ENCODE assay signal across 18 cellular contexts in genomic region chr9:108322326-108323098, GRCh38.
DNase-seq lines count a peak whose midpoint lies in the region; ATAC-seq and TF ChIP-seq lines count a peak whose summit lies in the region.
"Had no signal": no experiment of that assay in that cellular context is flagged by ENCODE, and none has a peak within 500 bp of the region (broad histone marks: within the 10 kb centered on the region; RNA-seq: fewer than 3 reads in every experiment).

No MANE protein-coding gene starts in this region.

- H3K4me1 ChIP-seq in RWPE2 (ENCODE audit: insufficient read depth, poor library complexity, severe bottlenecking) (peaks cover 9% of the 10 kb centered on the region), stomach (no peaks in the 10 kb centered on the region), H9 (ENCODE audit: insufficient read depth, low read length) (no peaks in the 10 kb centered on the region)

- H3K4me1 Mint-ChIP-seq in CD4-positive, alpha-beta T cell (ENCODE audit: low read depth), result no peaks in the 10 kb centered on the region
- H3K4me1 Mint-ChIP-seq in H9, result no peaks in the 10 kb centered on the region

- H3K23ac ChIP-seq in H9 (ENCODE audit: insufficient read length, low read depth, low read length), result no peak overlapping the region

- no peak overlapping the region for H3K56ac ChIP-seq in H9 (ENCODE audit: insufficient read length, low read depth, low read length)

- H3K4ac ChIP-seq in H9 (ENCODE audit: low read depth, low read length), result no peak overlapping the region

- no peaks in the 10 kb centered on the region for H3K79me2 ChIP-seq in H9 (ENCODE audit: insufficient read depth, low read length)

- H3K27ac ChIP-seq in RWPE2 (ENCODE audit: poor library complexity, severe bottlenecking) (peak overlapping the region; percentile 11), stomach (no peak overlapping the region), H9 (ENCODE audit: insufficient read length, low read depth, low read length) (no peak overlapping the region)
- H3K27ac ChIP-seq in CD4-positive, alpha-beta T cell (ENCODE audit: low read depth, low read length), result no peak overlapping the region

- H2BK20ac ChIP-seq in H9 (ENCODE audit: low read depth, low read length, poor library complexity, severe bottlenecking), result no peak overlapping the region

- H3K79me1 ChIP-seq in H9 (ENCODE audit: insufficient read depth, low read depth, low read length, poor library complexity, severe bottlenecking), result no peaks in the 10 kb centered on the region

- H4K8ac ChIP-seq in H9 (replicated peaks; ENCODE audit: insufficient read length, low read depth, low read length), result no peak overlapping the region

- peaks cover 17% of the 10 kb centered on the region for H3K9me3 Mint-ChIP-seq in CD4-positive, alpha-beta T cell
- H3K9me3 Mint-ChIP-seq in H9, result peaks cover 2 to 9% of the 10 kb centered on the region in 2 experiments; a peak in 4 of 5 replicates

- no peak overlapping the region for H3K18ac ChIP-seq in H9 (ENCODE audit: insufficient read length, low read depth, low read length)

- H3K9me3 ChIP-seq in RWPE2 (ENCODE audit: severe bottlenecking), result no peaks in the 10 kb centered on the region
- no peaks in the 10 kb centered on the region for H3K9me3 ChIP-seq in CD4-positive, alpha-beta T cell (ENCODE audit: control insufficient read depth, low read length)
- peaks cover 0 to 18% (median 4%) of the 10 kb centered on the region in 4 donors for H3K9me3 ChIP-seq in stomach
- no peaks in the 10 kb centered on the region for H3K9me3 ChIP-seq in H9 (ENCODE audit: control insufficient read depth, low read depth, low read length)

- H2AFZ ChIP-seq in H9 (ENCODE audit: low read length), result no peak overlapping the region

- TF ChIP-seq EP300 in stomach (IDR thresholded peaks at IDR 0.05), result no peak

- CTCF ChIA-PET in CD4-positive, alpha-beta T cell (lab: Charles Lee), result interaction anchor here (1.6 kb wide), 1 partner anchor 10 kb away, joined by 4 read pairs; no protein-coding TSS in a partner anchor

- no peak overlapping the region for H4K91ac ChIP-seq in H9 (ENCODE audit: insufficient read length, low read depth, low read length)

- H3K4me2 ChIP-seq in H9 (ENCODE audit: insufficient read depth, insufficient read length, low read length), result no peak overlapping the region

- no peak overlapping the region for H3K4me3 Mint-ChIP-seq in CD4-positive, alpha-beta T cell
- no peak overlapping the region for H3K4me3 Mint-ChIP-seq in H9
- H3K4me3 Mint-ChIP-seq: HFFc6 had no signal

- no peak for ATAC-seq in RWPE2 (ENCODE audit: low read depth)
- no peak for ATAC-seq in GM18909 (IDR thresholded peaks at IDR 0.05; ENCODE audit: poor library complexity, unreplicated experiment)
- no peak for ATAC-seq in CD4-positive, alpha-beta T cell (ENCODE audit: poor library complexity)
- ATAC-seq: Panc1 had no signal

- H3K36me3 ChIP-seq in RWPE2 (ENCODE audit: low read depth) (no peaks in the 10 kb centered on the region), stomach (no peaks in the 10 kb centered on the region)

- no peak overlapping the region for H4K5ac ChIP-seq in H9 (ENCODE audit: insufficient read length, low read depth, low read length)

- H4K20me1 ChIP-seq in H9 (ENCODE audit: control insufficient read depth, insufficient read depth, insufficient read length), result no peaks in the 10 kb centered on the region

- WGBS in stomach, 5 donors, result 71 to 79% (median 77%) methylated on average over 1 of the region's 1 CpG
- WGBS in H9 (ENCODE audit: extremely low coverage, insufficient read length, low lambda C conversion rate), result no CpG with 5 or more reads among the region's 1 CpG

- H2AK5ac ChIP-seq in H9 (ENCODE audit: insufficient read length, low read length), result no peak overlapping the region

- H3K14ac ChIP-seq in H9 (ENCODE audit: insufficient read depth, low read length), result no peak overlapping the region

- DNase-seq in EL, result peak; percentile 4
- DNase-seq in NCI-H1105 treated with DMSO at 0.1 percent for 48 hours (lab: John Stamatoyannopoulos, UW), result peak; percentile 20
- no peak for DNase-seq in RWPE2 (ENCODE audit: low spot score)
- DNase-seq in foreskin melanocyte, result peak; percentile 13
- DNase-seq in CD4-positive, alpha-beta T cell, result no peak
- DNase-seq in stomach, result no peak
- DNase-seq in H9, result no peak
- DNase-seq: AML-193, Calu3, GDM1, HFFc6, NCI-H1092 treated with DMSO at 0.1 percent for 48 hours, NCI-H1930, NCI-H446, NCI-H748 treated with DMSO at 0.1 percent for 48 hours, SIG-M5 had no signal

- POLR2A ChIA-PET in CD4-positive, alpha-beta T cell (lab: Charles Lee), result no interaction called here

- H3K9ac ChIP-seq in H9 (ENCODE audit: extremely low read depth, insufficient read length, low read length), result no peak overlapping the region

- H3K4me3 ChIP-seq in RWPE2 (ENCODE audit: severe bottlenecking) (no peak overlapping the region), stomach (no peak overlapping the region)

- intact Hi-C loops in CD4-positive, alpha-beta T cell (cut with DNase I, micrococcal nuclease), result loop anchor here in 1 of 2 experiments (5.0 kb wide), 1 partner anchor 35 kb away; no protein-coding TSS in a partner anchor
- intact Hi-C loops in stomach (cut with DNase I; ENCODE audit: low total_unique reads), result no loop called here

- H3K27me3 ChIP-seq in RWPE2 (ENCODE audit: insufficient read depth, poor library complexity, severe bottlenecking) (no peaks in the 10 kb centered on the region), stomach (no peaks in the 10 kb centered on the region), H9 (ENCODE audit: insufficient read depth, low read length) (no peaks in the 10 kb centered on the region)
- no peaks in the 10 kb centered on the region for H3K27me3 ChIP-seq in CD4-positive, alpha-beta T cell (ENCODE audit: control insufficient read depth, insufficient read depth, low read length)

- no peaks in the 10 kb centered on the region for H3K36me3 Mint-ChIP-seq in CD4-positive, alpha-beta T cell (ENCODE audit: low read depth)
- peaks cover 0 to 4% (median 4%) of the 10 kb centered on the region in 3 experiments; a peak in 3 of 7 replicates for H3K36me3 Mint-ChIP-seq in H9 (ENCODE audit: insufficient read depth in 1 of 3, low read depth in 3 of 3)

- H2BK12ac ChIP-seq in H9 (ENCODE audit: insufficient read length, low read depth, low read length), result no peak overlapping the region

- TF ChIP-seq POLR2A in stomach (IDR thresholded peaks at IDR 0.05), result no peak

- H3K27ac Mint-ChIP-seq in CD4-positive, alpha-beta T cell, result no peak overlapping the region
- H3K27ac Mint-ChIP-seq in H9, result no peak overlapping the region
- H3K27ac Mint-ChIP-seq: HFFc6 had no signal

- H2BK5ac ChIP-seq in H9 (ENCODE audit: insufficient read length, low read length), result no peak overlapping the region

- H2BK15ac ChIP-seq in H9 (ENCODE audit: low read depth, low read length), result no peak overlapping the region

- H3K23me2 ChIP-seq in H9 (ENCODE audit: insufficient read length, low read depth, low read length, poor library complexity, severe bottlenecking), result no peaks in the 10 kb centered on the region

- no peak overlapping the region for H3T11ph ChIP-seq in H9 (ENCODE audit: low read length)

- no peak overlapping the region for H2BK120ac ChIP-seq in H9 (ENCODE audit: low read depth, low read length, poor library complexity, severe bottlenecking)

- TF ChIP-seq CTCF in RWPE2 (IDR thresholded peaks at IDR 0.05; ENCODE audit: poor library complexity, severe bottlenecking) (no peak), stomach (IDR thresholded peaks at IDR 0.05) (no peak), H9 (conservative IDR thresholded peaks at IDR 0.05) (no peak)
- TF ChIP-seq CTCF in CD4-positive, alpha-beta T cell (IDR thresholded peaks at IDR 0.05), result no peak

- no peaks in the 10 kb centered on the region for H3K27me3 Mint-ChIP-seq in CD4-positive, alpha-beta T cell
- H3K27me3 Mint-ChIP-seq in H9 (ENCODE audit: low read depth), result no peaks in the 10 kb centered on the region

Comparison
In these comparisons a context has a peak if more than half of its experiments do, and no peak if none do; other contexts are left out.
1. DNase-seq: peak in EL (single experiment), NCI-H1105 treated with DMSO at 0.1 percent for 48 hours (single experiment) and foreskin melanocyte (single experiment); none in RWPE2 (single experiment), CD4-positive, alpha-beta T cell (0 of 10), stomach (single experiment) and H9 (single experiment).